ENCODE assay signal across 1 cellular context in genomic region chr17:18033442-18034099, GRCh38.
TF ChIP-seq lines count a peak whose summit lies in the region.

No MANE protein-coding gene starts in this region.

TF ChIP-seq in H1, 55 proteins besides CTCF, POLR2A, EP300 and RAD21:
- 0 out of 4 replicates have a peak, but pooled peaks of 1 of the 2 experiments have one; percentile 43 for TF ChIP-seq SIN3A (conservative IDR thresholded peaks at IDR 0.05 in 1 of 2, IDR thresholded peaks at IDR 0.05 in 1 of 2; ENCODE audit: low read depth in 1 of 2, low read length in 2 of 2)
- no peak for TF ChIP-seq YY1 (IDR thresholded peaks at IDR 0.05; ENCODE audit: low read depth, low read length)
- peak; percentile 75 for TF ChIP-seq SIX5 (IDR thresholded peaks at IDR 0.05; ENCODE audit: low read depth, low read length)
